ENCODE assay signal across 18 cellular contexts in the genomic region with DNA sequence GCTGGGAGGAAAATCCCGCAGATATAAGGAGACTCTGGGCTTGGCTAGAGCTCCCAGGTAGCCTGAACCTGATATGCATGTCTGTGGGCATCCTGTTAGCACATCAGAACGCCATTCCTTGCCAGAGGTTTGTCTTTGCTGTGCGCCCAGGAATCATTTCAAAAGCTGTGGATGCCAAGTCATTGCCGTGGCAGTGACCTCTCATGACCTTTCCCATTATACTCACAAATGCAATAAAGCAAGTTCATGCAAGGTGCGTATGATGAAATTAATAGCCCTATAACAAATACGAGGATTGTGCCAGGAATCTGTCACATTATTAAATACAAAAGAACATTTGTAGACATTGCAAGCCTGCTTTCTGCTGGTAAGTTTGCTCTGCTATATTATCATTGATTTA.
A peak's percentile ranks its signal among the peaks of the same experiment; 100 is the strongest.
DNase-seq lines count a peak whose midpoint lies in the region; FAIRE-seq and TF ChIP-seq lines count a peak whose summit lies in the region.
"Had no signal": no experiment of that assay in that cellular context is flagged by ENCODE, and none has a peak within 500 bp of the region (broad histone marks: within the 10 kb centered on the region; RNA-seq: fewer than 3 reads in every experiment).

No MANE protein-coding gene starts in this region.

- FAIRE-seq in HTR-8/SVneo (lab: Jason Lieb, UNC), result no peak
- FAIRE-seq: TTC549 had no signal

- TF ChIP-seq POLR2A in esophagus squamous epithelium (IDR thresholded peaks at IDR 0.05) (no peak), sigmoid colon (IDR thresholded peaks at IDR 0.05) (no peak)

- peak in 2 of 4 donors; percentile 13 to 45 for TF ChIP-seq EP300 in sigmoid colon (IDR thresholded peaks at IDR 0.05)

- DNase-seq in COR-L47 (lab: John Stamatoyannopoulos, UW) (peak; percentile 89), M059J (ENCODE audit: low read depth) (peak; percentile 18), NCI-H460 (ENCODE audit: extremely low read depth, low read depth) (peak; percentile 45), esophagus squamous epithelium (lab: John Stamatoyannopoulos, UW) (no peak), HCEC 1CT (no peak), HTR-8/SVneo (ENCODE audit: insufficient read length, low spot score) (no peak), sigmoid colon (no peak), caudate nucleus (lab: John Stamatoyannopoulos, UW) (no peak)
- DNase-seq: activated CD4-positive, alpha-beta memory T cell treated with anti-CD3 and anti-CD28 coated beads, Interleukin-2, amount 10 ng/mL, durations not matched to agents 7 days and 5 days; DND-41; H9; heart right ventricle; MG63; NCI-H82; ovary had no signal

- H3K36me3 ChIP-seq in esophagus squamous epithelium, result no peaks in the 10 kb centered on the region
- no peaks in the 10 kb centered on the region for H3K36me3 ChIP-seq in sigmoid colon
- H3K36me3 ChIP-seq: adrenal gland, heart right ventricle, MG63, ovary had no signal

- H3K9me3 ChIP-seq in esophagus squamous epithelium (no peaks in the 10 kb centered on the region), sigmoid colon (no peaks in the 10 kb centered on the region)
- H3K9me3 ChIP-seq: adrenal gland, heart right ventricle, MG63, ovary had no signal

- TF ChIP-seq CTCF in esophagus squamous epithelium (IDR thresholded peaks at IDR 0.05) (no peak), sigmoid colon (IDR thresholded peaks at IDR 0.05) (no peak)

- H3K4me1 ChIP-seq in esophagus squamous epithelium (peaks cover 0 to 40% (median 14%) of the 10 kb centered on the region in 3 donors), sigmoid colon (peaks cover 0 to 14% (median 9%) of the 10 kb centered on the region in 4 donors)
- H3K4me1 ChIP-seq: adrenal gland had no signal

- no peaks in the 10 kb centered on the region for H3K27me3 ChIP-seq in esophagus squamous epithelium
- no peaks in the 10 kb centered on the region for H3K27me3 ChIP-seq in sigmoid colon
- H3K27me3 ChIP-seq: adrenal gland, heart right ventricle, MG63, ovary had no signal

- H3K4me3 ChIP-seq in esophagus squamous epithelium, result no peak overlapping the region
- no peak overlapping the region for H3K4me3 ChIP-seq in sigmoid colon
- H3K4me3 ChIP-seq: adrenal gland, heart right ventricle, MG63, ovary, SK-N-MC had no signal

- H3K27ac ChIP-seq in esophagus squamous epithelium (peak overlapping the region in 3 of 4 donors; percentile 34 to 38 (median 35)), sigmoid colon (no peak overlapping the region), caudate nucleus (ENCODE audit: low read depth, low read length) (no peak overlapping the region)
- H3K27ac ChIP-seq: adrenal gland, heart right ventricle, ovary, SK-N-MC had no signal

- intact Hi-C loops in esophagus squamous epithelium (cut with DNase I), result no loop called here
- intact Hi-C loops in sigmoid colon (cut with DNase I), result no loop called here

- WGBS in esophagus squamous epithelium, 2 donors, result 35 to 41% methylated on average over 6 of the region's 6 CpGs
- WGBS in sigmoid colon, 2 donors, result 46 to 75% methylated on average over 6 of the region's 6 CpGs

Comparison
In these comparisons a context has a peak if more than half of its experiments do, and no peak if none do; other contexts are left out.
1. DNase-seq: peak in COR-L47 (single experiment), M059J (single experiment) and NCI-H460 (single experiment); none in esophagus squamous epithelium (single experiment), HCEC 1CT (single experiment), HTR-8/SVneo (single experiment), sigmoid colon (single experiment) and caudate nucleus (0 of 61).
2. H3K27ac ChIP-seq: peak in esophagus squamous epithelium (3 of 4); none in sigmoid colon (0 of 4) and caudate nucleus (single experiment).